In genomic region chr1:207825296-207825695, GRCh38 we compare ENCODE assay signal across 9 cellular contexts.
DNase-seq lines count a peak whose midpoint lies in the region; ATAC-seq, FAIRE-seq and TF ChIP-seq lines count a peak whose summit lies in the region.
"Had no signal": no experiment of that assay in that cellular context is flagged by ENCODE, and none has a peak within 500 bp of the region (broad histone marks: within the 10 kb centered on the region; RNA-seq: fewer than 3 reads in every experiment).

No MANE protein-coding gene starts in this region.

- peaks cover 0 to 5% (median 3%) of the 10 kb centered on the region in 3 donors for H3K27me3 Mint-ChIP-seq in CD14-positive monocyte (ENCODE audit: low read depth in 3 of 3)

- peak; percentile 46 for FAIRE-seq in endothelial cell of umbilical vein (lab: Jason Lieb, UNC)

- H3K36me3 ChIP-seq in Peyer's patch (no peaks in the 10 kb centered on the region), endothelial cell of umbilical vein (ENCODE audit: control insufficient read depth in 2 of 2, extremely low read depth in 1 of 2, insufficient read depth in 2 of 2, low read length in 2 of 2) (no peaks in the 10 kb centered on the region), psoas muscle (ENCODE audit: insufficient read depth in 1 of 2, low read depth in 1 of 2) (peaks cover 0 to 4% of the 10 kb centered on the region in 2 donors)

- H2AFZ ChIP-seq in endothelial cell of umbilical vein (ENCODE audit: low read depth, low read length) = no peak overlapping the region

- H3K27ac ChIP-seq in Peyer's patch (peak overlapping the region; percentile 93 to 99 (median 96)), endothelial cell of umbilical vein (ENCODE audit: insufficient read depth, low read depth, low read length) (peak overlapping the region; percentile 89), psoas muscle (peak overlapping the region; percentile 100)

- H4K20me1 ChIP-seq in endothelial cell of umbilical vein (replicated peaks; ENCODE audit: control insufficient read depth, extremely low read depth, insufficient read depth, low read length) = no peaks in the 10 kb centered on the region

- TF ChIP-seq CTCF in CD14-positive monocyte (IDR thresholded peaks at IDR 0.05) = no peak
- no peak for TF ChIP-seq CTCF in Peyer's patch (IDR thresholded peaks at IDR 0.05)
- TF ChIP-seq CTCF in endothelial cell of umbilical vein (IDR thresholded peaks at IDR 0.05; ENCODE audit: extremely low read depth in 1 of 2, insufficient read depth in 1 of 2, low read depth in 1 of 2, low read length in 2 of 2) = no peak
- no peak for TF ChIP-seq CTCF in psoas muscle (IDR thresholded peaks at IDR 0.05)

- H3K79me2 ChIP-seq in endothelial cell of umbilical vein (ENCODE audit: control insufficient read depth, insufficient read depth, low read length) = peaks cover 37% of the 10 kb centered on the region

- H3K4me1 Mint-ChIP-seq in CD14-positive monocyte = peaks cover 77% of the 10 kb centered on the region

- H3K36me3 Mint-ChIP-seq in CD14-positive monocyte = peaks cover 25 to 39% of the 10 kb centered on the region in 2 donors

- H3K27me3 ChIP-seq in Peyer's patch (no peaks in the 10 kb centered on the region), endothelial cell of umbilical vein (ENCODE audit: control insufficient read depth in 2 of 2, insufficient read depth in 2 of 2, low read length in 2 of 2) (no peaks in the 10 kb centered on the region), psoas muscle (ENCODE audit: insufficient read depth in 3 of 3, low read length in 2 of 3) (no peaks in the 10 kb centered on the region)

- H3K9me3 ChIP-seq in Peyer's patch (no peaks in the 10 kb centered on the region), endothelial cell of umbilical vein (replicated peaks; ENCODE audit: control insufficient read depth, insufficient read depth, low read length) (no peaks in the 10 kb centered on the region), psoas muscle (no peaks in the 10 kb centered on the region)

- POLR2A ChIA-PET in endothelial cell of umbilical vein (lab: Charles Lee) = no interaction called here

- CTCF ChIA-PET in endothelial cell of umbilical vein (lab: Charles Lee) = interaction anchor here (1.6 to 21.9 kb wide), 5 partner anchors 13 to 139 kb away, joined by 6 to 634 read pairs (median 69); no protein-coding TSS in a partner anchor

- H3K4me3 ChIP-seq in Peyer's patch (peak overlapping the region in 3 of 4 donors; percentile 30 to 52 (median 45)), endothelial cell of umbilical vein (replicated peaks in 1 of 3; ENCODE audit: insufficient read depth in 1 of 3, low read depth in 1 of 3, low read length in 3 of 3) (no peak overlapping the region), psoas muscle (peak overlapping the region; percentile 83)

- no peaks in the 10 kb centered on the region for H3K9me1 ChIP-seq in endothelial cell of umbilical vein (replicated peaks; ENCODE audit: control insufficient read depth, extremely low read depth, insufficient read depth, low read length)

- peak overlapping the region; percentile 96 to 99 (median 99) for H3K27ac Mint-ChIP-seq in CD14-positive monocyte

- H3K4me1 ChIP-seq in Peyer's patch (peaks cover 0 to 73% (median 34%) of the 10 kb centered on the region in 4 donors), endothelial cell of umbilical vein (ENCODE audit: control insufficient read depth, extremely low read depth, insufficient read depth, low read length) (peaks cover 45% of the 10 kb centered on the region), psoas muscle (peaks cover 65% of the 10 kb centered on the region)

- BruUV-seq in endothelial cell of umbilical vein (replicated peaks; lab: Mats Ljungman, UMichigan) = no TSS peak

- no peak for TF ChIP-seq POLR2A in Peyer's patch (IDR thresholded peaks at IDR 0.05)
- no peak for TF ChIP-seq POLR2A in endothelial cell of umbilical vein (IDR thresholded peaks at IDR 0.05; ENCODE audit: low read depth, low read length)

- ATAC-seq in psoas muscle (no peak), GM19035 (IDR thresholded peaks at IDR 0.05; ENCODE audit: unreplicated experiment) (no peak), HG03521 (IDR thresholded peaks at IDR 0.05; ENCODE audit: unreplicated experiment) (no peak)

- H3K9me3 Mint-ChIP-seq in CD14-positive monocyte = no peaks in the 10 kb centered on the region

- peak overlapping the region; percentile 39 to 72 for H3K4me3 Mint-ChIP-seq in CD14-positive monocyte

- intact Hi-C loops in CD14-positive monocyte (cut with micrococcal nuclease) = loop anchor here (5.0 to 10.0 kb wide), 2 partner anchors 137 to 140 kb away; no protein-coding TSS in a partner anchor
- intact Hi-C loops in endothelial cell of umbilical vein (cut with micrococcal nuclease) = loop anchor here (5.0 kb wide), 2 partner anchors 157 to 417 kb away; partner anchors contain the start of gene PLXNA2
- intact Hi-C loops in psoas muscle (cut with DNase I) = loop anchor here in 1 of 2 donors (2.0 kb wide), 1 partner anchor 140 kb away; no protein-coding TSS in a partner anchor

- 34 to 66% (median 39%) methylated on average over 3 of the region's 3 CpGs for WGBS in psoas muscle, 3 donors

- H3K4me2 ChIP-seq in endothelial cell of umbilical vein (ENCODE audit: insufficient read depth, low read length) = peak overlapping the region; percentile 77

- dilution Hi-C loops in endothelial cell of umbilical vein (cut with MboI; ENCODE audit: extremely low pct_ligation_motif_present, low sequenced_read_pairs) = no loop called here

- H3K9ac ChIP-seq in endothelial cell of umbilical vein (replicated peaks; ENCODE audit: extremely low read depth, insufficient read depth, low read length) = peak overlapping the region; percentile 67

- DNase-seq in CD14-positive monocyte (ENCODE audit: low spot score) (no peak), Peyer's patch (no peak), endothelial cell of umbilical vein (ENCODE audit: low read depth, low spot score) (no peak), psoas muscle (peak in 1 of 2 donors; percentile 32), DMS 273 (lab: John Stamatoyannopoulos, UW; ENCODE audit: unreplicated experiment) (no peak), DMS114 treated with DMSO at 0.1 percent for 48 hours (lab: John Stamatoyannopoulos, UW; ENCODE audit: unreplicated experiment) (no peak)
- DNase-seq: NCI-H748 treated with DMSO at 0.1 percent for 48 hours had no signal

TF ChIP-seq in endothelial cell of umbilical vein, 7 proteins besides CTCF, POLR2A, EP300 and RAD21:
- no peak for TF ChIP-seq GATA2 (IDR thresholded peaks at IDR 0.05; ENCODE audit: insufficient read depth, insufficient read length, low read depth, low read length)
- no peak for TF ChIP-seq EZH2 (IDR thresholded peaks at IDR 0.05; ENCODE audit: borderline replicate concordance, low read depth, low read length, severe bottlenecking)
- no peak for TF ChIP-seq JUN (IDR thresholded peaks at IDR 0.05; ENCODE audit: borderline replicate concordance, insufficient read depth, insufficient read length, low read depth)
- TF ChIP-seq POLR2AphosphoS5 (IDR thresholded peaks at IDR 0.05; ENCODE audit: insufficient read depth, low read depth, low read length) = no peak

Comparison
In these comparisons a context has a peak if more than half of its experiments do, and no peak if none do; other contexts are left out.
1. H3K4me3 ChIP-seq: peak in Peyer's patch (3 of 4) and psoas muscle (single experiment); none in endothelial cell of umbilical vein (0 of 3).
2. Peak in every context shown above with its lines, with median percentiles within 50 percentile points of each other: H3K27ac ChIP-seq.